Comparison of ENCODE assay signal across 19 cellular contexts in genomic region chr2:188695953-188696352, GRCh38.
DNase-seq lines count a peak whose midpoint lies in the region; ATAC-seq and TF ChIP-seq lines count a peak whose summit lies in the region.
"Had no signal": no experiment of that assay in that cellular context is flagged by ENCODE, and none has a peak within 500 bp of the region (broad histone marks: within the 10 kb centered on the region; RNA-seq: fewer than 3 reads in every experiment).

No MANE protein-coding gene starts in this region.

- no peaks in the 10 kb centered on the region for H3K27me3 Mint-ChIP-seq in stimulated activated memory B cell treated with anti-CD40 and anti-IgM and Interleukin-4, amounts not matched to agents 10 μg/mL and 1 μg/mL and 100 μg/mL, for 72 hours
- H3K27me3 Mint-ChIP-seq in activated naive CD8-positive, alpha-beta T cell treated with anti-CD3 and anti-CD28 coated beads, Interleukin-2, amount 50 U/mL, for 24 hours = no peaks in the 10 kb centered on the region
- H3K27me3 Mint-ChIP-seq: naive thymus-derived CD4-positive, alpha-beta T cell had no signal

- no peaks in the 10 kb centered on the region for H3K36me3 Mint-ChIP-seq in stimulated activated memory B cell treated with anti-CD40 and anti-IgM and Interleukin-4, amounts not matched to agents 10 μg/mL and 1 μg/mL and 100 μg/mL, for 72 hours
- no peaks in the 10 kb centered on the region for H3K36me3 Mint-ChIP-seq in activated naive CD8-positive, alpha-beta T cell treated with anti-CD3 and anti-CD28 coated beads, Interleukin-2, amount 50 U/mL, for 24 hours (ENCODE audit: low read depth)
- H3K36me3 Mint-ChIP-seq: naive thymus-derived CD4-positive, alpha-beta T cell had no signal

- no peak overlapping the region for H3K9ac ChIP-seq in smooth muscle cell (ENCODE audit: low read depth)

- H3K27ac ChIP-seq in SJSA1 (peak overlapping the region; percentile 58), smooth muscle cell (ENCODE audit: low read depth) (peak overlapping the region; percentile 54)
- H3K27ac ChIP-seq: HL-60, tibial nerve, VCaP had no signal

- DNase-seq in GM04504 (ENCODE audit: low read depth) = peak; percentile 56
- DNase-seq in SJSA1 (ENCODE audit: low read depth in 1 of 2, low spot score in 2 of 2) = peak in 1 of 2 experiments; percentile 75
- peak; percentile 93 for DNase-seq in fibroblast of peridontal ligament (ENCODE audit: extremely low read depth)
- no peak for DNase-seq in smooth muscle cell (lab: John Stamatoyannopoulos, UW; ENCODE audit: unreplicated experiment)
- DNase-seq in activated naive CD8-positive, alpha-beta T cell treated with anti-CD3 and anti-CD28 coated beads, Interleukin-2, amount 50 U/mL, for 24 hours = no peak
- DNase-seq: aorta; erythroblast; islet precursor cell; naive thymus-derived CD4-positive, alpha-beta T cell; NCI-H1105 treated with DMSO at 0.1 percent for 48 hours; NCI-H524 treated with DMSO at 0.1 percent for 48 hours; Right ventricle myocardium superior; small intestine had no signal

- no peak overlapping the region for H3K27ac Mint-ChIP-seq in stimulated activated memory B cell treated with anti-CD40 and anti-IgM and Interleukin-4, amounts not matched to agents 10 μg/mL and 1 μg/mL and 100 μg/mL, for 72 hours
- no peak overlapping the region for H3K27ac Mint-ChIP-seq in activated naive CD8-positive, alpha-beta T cell treated with anti-CD3 and anti-CD28 coated beads, Interleukin-2, amount 50 U/mL, for 24 hours
- H3K27ac Mint-ChIP-seq: naive thymus-derived CD4-positive, alpha-beta T cell had no signal

- no peaks in the 10 kb centered on the region for H4K20me1 ChIP-seq in smooth muscle cell (ENCODE audit: low read depth)

- H3K27me3 ChIP-seq in SJSA1 (replicated peaks) (no peaks in the 10 kb centered on the region), smooth muscle cell (ENCODE audit: low read depth) (no peaks in the 10 kb centered on the region)
- H3K27me3 ChIP-seq: tibial nerve had no signal

- H2AFZ ChIP-seq in smooth muscle cell (ENCODE audit: low read depth) = peak overlapping the region; percentile 6

- H3K4me1 ChIP-seq in SJSA1 (replicated peaks) = peaks cover 19% of the 10 kb centered on the region
- peaks cover 13% of the 10 kb centered on the region for H3K4me1 ChIP-seq in smooth muscle cell (ENCODE audit: low read depth)
- H3K4me1 ChIP-seq: tibial nerve had no signal

- H3F3A ChIP-seq in smooth muscle cell (ENCODE audit: low read depth) = no peaks in the 10 kb centered on the region

- 1% methylated on average over 3 of the region's 3 CpGs for WGBS in smooth muscle cell (ENCODE audit: low lambda C conversion rate)

- H3K9me3 ChIP-seq in SJSA1 (replicated peaks) (no peaks in the 10 kb centered on the region), smooth muscle cell (replicated peaks; ENCODE audit: low read depth) (no peaks in the 10 kb centered on the region)
- H3K9me3 ChIP-seq: tibial nerve had no signal

- H3K9me3 Mint-ChIP-seq in stimulated activated memory B cell treated with anti-CD40 and anti-IgM and Interleukin-4, amounts not matched to agents 10 μg/mL and 1 μg/mL and 100 μg/mL, for 72 hours = peaks cover 2% of the 10 kb centered on the region
- peaks cover 11% of the 10 kb centered on the region for H3K9me3 Mint-ChIP-seq in activated naive CD8-positive, alpha-beta T cell treated with anti-CD3 and anti-CD28 coated beads, Interleukin-2, amount 50 U/mL, for 24 hours

- no peaks in the 10 kb centered on the region for H3K79me2 ChIP-seq in smooth muscle cell (ENCODE audit: low read depth)

- no peak for TF ChIP-seq CTCF in smooth muscle cell (IDR thresholded peaks at IDR 0.05; ENCODE audit: borderline replicate concordance, insufficient read depth, poor library complexity, severe bottlenecking)

- peak overlapping the region; percentile 55 for H3K4me2 ChIP-seq in smooth muscle cell

- ATAC-seq in stimulated activated memory B cell treated with anti-CD40 and anti-IgM and Interleukin-4, amounts not matched to agents 10 μg/mL and 1 μg/mL and 100 μg/mL, for 72 hours = no peak
- ATAC-seq in GM18870 (IDR thresholded peaks at IDR 0.05; ENCODE audit: unreplicated experiment) (no peak), HG02852 (IDR thresholded peaks at IDR 0.05; ENCODE audit: unreplicated experiment) (no peak)
- ATAC-seq in activated naive CD8-positive, alpha-beta T cell treated with anti-CD3 and anti-CD28 coated beads, Interleukin-2, amount 50 U/mL, for 24 hours = no peak
- ATAC-seq: naive thymus-derived CD4-positive, alpha-beta T cell had no signal

- H3K4me3 ChIP-seq in SJSA1 (no peak overlapping the region), smooth muscle cell (no peak overlapping the region)
- H3K4me3 ChIP-seq: tibial nerve had no signal

- no peak overlapping the region for H3K4me3 Mint-ChIP-seq in stimulated activated memory B cell treated with anti-CD40 and anti-IgM and Interleukin-4, amounts not matched to agents 10 μg/mL and 1 μg/mL and 100 μg/mL, for 72 hours
- no peak overlapping the region for H3K4me3 Mint-ChIP-seq in activated naive CD8-positive, alpha-beta T cell treated with anti-CD3 and anti-CD28 coated beads, Interleukin-2, amount 50 U/mL, for 24 hours
- H3K4me3 Mint-ChIP-seq: naive thymus-derived CD4-positive, alpha-beta T cell had no signal

- H3K4me1 Mint-ChIP-seq in stimulated activated memory B cell treated with anti-CD40 and anti-IgM and Interleukin-4, amounts not matched to agents 10 μg/mL and 1 μg/mL and 100 μg/mL, for 72 hours = no peaks in the 10 kb centered on the region
- no peaks in the 10 kb centered on the region for H3K4me1 Mint-ChIP-seq in activated naive CD8-positive, alpha-beta T cell treated with anti-CD3 and anti-CD28 coated beads, Interleukin-2, amount 50 U/mL, for 24 hours
- H3K4me1 Mint-ChIP-seq: naive thymus-derived CD4-positive, alpha-beta T cell had no signal

- H3K36me3 ChIP-seq in SJSA1 (no peaks in the 10 kb centered on the region), smooth muscle cell (ENCODE audit: low read depth) (no peaks in the 10 kb centered on the region)
- H3K36me3 ChIP-seq: tibial nerve had no signal

Comparison
In these comparisons a context has a peak if more than half of its experiments do, and no peak if none do; other contexts are left out.
1. DNase-seq: peak in GM04504 (single experiment) and fibroblast of peridontal ligament (single experiment); none in smooth muscle cell (single experiment) and activated naive CD8-positive, alpha-beta T cell treated with anti-CD3 and anti-CD28 coated beads, Interleukin-2, amount 50 U/mL, for 24 hours (single experiment).